Comparison of ENCODE assay signal across 8 cellular contexts in the genomic region with DNA sequence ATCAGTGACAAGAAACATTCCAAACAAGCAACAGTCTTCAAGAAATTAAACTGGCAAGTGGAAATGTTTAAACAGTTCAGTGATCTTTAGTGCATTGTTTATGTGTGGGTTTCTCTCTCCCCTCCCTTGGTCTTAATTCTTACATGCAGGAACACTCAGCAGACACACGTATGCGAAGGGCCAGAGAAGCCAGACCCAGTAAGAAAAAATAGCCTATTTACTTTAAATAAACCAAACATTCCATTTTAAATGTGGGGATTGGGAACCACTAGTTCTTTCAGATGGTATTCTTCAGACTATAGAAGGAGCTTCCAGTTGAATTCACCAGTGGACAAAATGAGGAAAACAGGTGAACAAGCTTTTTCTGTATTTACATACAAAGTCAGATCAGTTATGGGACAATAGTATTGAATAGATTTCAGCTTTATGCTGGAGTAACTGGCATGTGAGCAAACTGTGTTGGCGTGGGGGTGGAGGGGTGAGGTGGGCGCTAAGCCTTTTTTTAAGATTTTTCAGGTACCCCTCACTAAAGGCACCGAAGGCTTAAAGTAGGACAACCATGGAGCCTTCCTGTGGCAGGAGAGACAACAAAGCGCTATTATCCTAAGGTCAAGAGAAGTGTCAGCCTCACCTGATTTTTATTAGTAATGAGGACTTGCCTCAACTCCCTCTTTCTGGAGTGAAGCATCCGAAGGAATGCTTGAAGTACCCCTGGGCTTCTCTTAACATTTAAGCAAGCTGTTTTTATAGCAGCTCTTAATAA. TPM values are rescaled to one million over a fixed set of nuclear protein-coding genes. Genes with fewer than 3 reads are reported as not detected.
DNase-seq lines count a peak whose midpoint lies in the region; ATAC-seq and TF ChIP-seq lines count a peak whose summit lies in the region.

No MANE protein-coding gene starts in this region.

- peak; percentile 15 for TF ChIP-seq POLR2A in right lobe of liver (IDR thresholded peaks at IDR 0.05)

- WGBS in heart right ventricle, 2 donors = 4 to 7% methylated on average over 7 of the region's 7 CpGs
- WGBS in right lobe of liver (ENCODE audit: insufficient coverage, low coverage, low lambda C conversion rate, missing lambda C conversion rate) = 16% methylated on average over 7 of the region's 7 CpGs
- 6% methylated on average over 7 of the region's 7 CpGs for WGBS in urinary bladder

- in situ Hi-C loops in astrocyte of the cerebellum (cut with HindIII; ENCODE audit: low sequenced_read_pairs) (no loop called here), GM13977 (cut with MboI; ENCODE audit: low pct_unique_long_range_greater_than_20kb, low sequenced_read_pairs, unreplicated experiment) (loop anchor here (5.0 kb wide), 1 partner anchor 73 kb away; no protein-coding TSS in a partner anchor)

- no peak overlapping the region for H3K4me3 Mint-ChIP-seq in activated CD8-positive, alpha-beta memory T cell treated with anti-CD3 and anti-CD28 coated beads, Interleukin-2, amount 10 ng/mL, durations not matched to agents 7 days and 5 days

- no peaks in the 10 kb centered on the region for H3K9me3 Mint-ChIP-seq in activated CD8-positive, alpha-beta memory T cell treated with anti-CD3 and anti-CD28 coated beads, Interleukin-2, amount 10 ng/mL, durations not matched to agents 7 days and 5 days (ENCODE audit: low read depth)

- TF ChIP-seq CTCF in heart right ventricle (IDR thresholded peaks at IDR 0.05) (no peak), astrocyte of the cerebellum (IDR thresholded peaks at IDR 0.05; ENCODE audit: low read depth, low read length, missing control alignments) (no peak), right lobe of liver (IDR thresholded peaks at IDR 0.05) (no peak), GM13977 (IDR thresholded peaks at IDR 0.05; ENCODE audit: extremely low read depth, insufficient read depth, missing control alignments) (no peak)

- peak overlapping the region; percentile 45 to 100 (median 99) for H3K27ac ChIP-seq in heart right ventricle
- peak overlapping the region; percentile 84 to 100 (median 99) for H3K27ac ChIP-seq in right lobe of liver
- H3K27ac ChIP-seq in urinary bladder (ENCODE audit: low read depth) = peak overlapping the region; percentile 67

- intact Hi-C loops in heart right ventricle (cut with DNase I) (loop anchor here in 6 of 10 donors (2.0 to 5.0 kb wide), 6 partner anchors 33 to 123 kb away; a partner anchor contains a TSS), Right ventricle myocardium inferior (cut with DNase I) (loop anchor here (5.0 kb wide), 1 partner anchor 33 kb away; no protein-coding TSS in a partner anchor), right lobe of liver (cut with DNase I) (no loop called here)

- H3K4me1 Mint-ChIP-seq in activated CD8-positive, alpha-beta memory T cell treated with anti-CD3 and anti-CD28 coated beads, Interleukin-2, amount 10 ng/mL, durations not matched to agents 7 days and 5 days = peaks cover 45% of the 10 kb centered on the region

- DNase-seq in heart right ventricle = no peak
- DNase-seq in Right ventricle myocardium inferior (ENCODE audit: missing footprints) = no peak
- DNase-seq in astrocyte of the cerebellum (ENCODE audit: low read depth) = no peak
- DNase-seq in right lobe of liver = peak in 1 of 3 donors; percentile 18
- no peak for DNase-seq in GDM1 (lab: John Stamatoyannopoulos, UW)
- DNase-seq in GM13977 (ENCODE audit: low spot score) = no peak
- DNase-seq in activated CD8-positive, alpha-beta memory T cell treated with anti-CD3 and anti-CD28 coated beads, Interleukin-2, amount 10 ng/mL, durations not matched to agents 7 days and 5 days = no peak

- H3K36me3 Mint-ChIP-seq in activated CD8-positive, alpha-beta memory T cell treated with anti-CD3 and anti-CD28 coated beads, Interleukin-2, amount 10 ng/mL, durations not matched to agents 7 days and 5 days = peaks cover 36% of the 10 kb centered on the region

- H3K4me3 ChIP-seq in heart right ventricle = peak overlapping the region; percentile 68 to 88 (median 84)
- H3K4me3 ChIP-seq in astrocyte of the cerebellum (ENCODE audit: low read depth, low read length) = peak overlapping the region; percentile 87
- H3K4me3 ChIP-seq in right lobe of liver = peak overlapping the region; percentile 61 to 75 (median 67)
- peak overlapping the region; percentile 74 for H3K4me3 ChIP-seq in urinary bladder (ENCODE audit: low read depth, low read length)

- CTCF ChIA-PET in activated CD8-positive, alpha-beta memory T cell treated with anti-CD3 and anti-CD28 coated beads, Interleukin-2, amount 10 ng/mL, durations not matched to agents 7 days and 5 days (lab: Charles Lee) = interaction anchor here (1.2 to 19.1 kb wide), 6 partner anchors 7 to 123 kb away, joined by 3 to 489 read pairs (median 26); a partner anchor contains a TSS

- ATAC-seq in heart right ventricle (no peak), Right ventricle myocardium inferior (no peak), right lobe of liver (no peak)
- no peak for ATAC-seq in activated CD8-positive, alpha-beta memory T cell treated with anti-CD3 and anti-CD28 coated beads, Interleukin-2, amount 10 ng/mL, durations not matched to agents 7 days and 5 days

- no peaks in the 10 kb centered on the region for H3K9me3 ChIP-seq in heart right ventricle
- H3K9me3 ChIP-seq in right lobe of liver = no peaks in the 10 kb centered on the region

- no peak overlapping the region for H3K27ac Mint-ChIP-seq in activated CD8-positive, alpha-beta memory T cell treated with anti-CD3 and anti-CD28 coated beads, Interleukin-2, amount 10 ng/mL, durations not matched to agents 7 days and 5 days

- H3K27me3 Mint-ChIP-seq in activated CD8-positive, alpha-beta memory T cell treated with anti-CD3 and anti-CD28 coated beads, Interleukin-2, amount 10 ng/mL, durations not matched to agents 7 days and 5 days = peaks cover 6% of the 10 kb centered on the region

- H3K4me1 ChIP-seq in heart right ventricle (peaks cover 3 to 48% (median 43%) of the 10 kb centered on the region in 9 donors), right lobe of liver (peaks cover 0 to 36% (median 0%) of the 10 kb centered on the region in 4 donors), urinary bladder (ENCODE audit: insufficient read depth) (no peaks in the 10 kb centered on the region)

- H3K36me3 ChIP-seq in heart right ventricle = peaks cover 0 to 70% (median 47%) of the 10 kb centered on the region in 9 donors
- peaks cover 13 to 49% (median 33%) of the 10 kb centered on the region in 4 donors for H3K36me3 ChIP-seq in right lobe of liver
- peaks cover 3% of the 10 kb centered on the region for H3K36me3 ChIP-seq in urinary bladder (ENCODE audit: insufficient read depth)

- H3K27me3 ChIP-seq in heart right ventricle (no peaks in the 10 kb centered on the region), right lobe of liver (no peaks in the 10 kb centered on the region)

RNA-seq across cellular contexts. Expression of a gene that starts 6.0 kb away (rescaled TPM):
- total RNA-seq in heart right ventricle = 1,000 to 10,000 TPM; 4,742 to 8,462 (median 5,956) TPM
- 1,000 to 10,000 TPM in 1 of 2 donors, 100 to 1,000 TPM in 1; 205 to 8,339 TPM for polyA plus RNA-seq in heart right ventricle
- total RNA-seq in Right ventricle myocardium inferior = 5,781 TPM
- 1,000 to 10,000 TPM; 2,716 to 5,163 (median 3,933) TPM for total RNA-seq in right lobe of liver
- 27,753 TPM for total RNA-seq in urinary bladder
- 141 TPM for polyA plus RNA-seq in urinary bladder
- 1,000 to 10,000 TPM; 4,026 to 5,234 TPM for total RNA-seq in activated CD8-positive, alpha-beta memory T cell treated with anti-CD3 and anti-CD28 coated beads, Interleukin-2, amount 10 ng/mL, durations not matched to agents 7 days and 5 days

RNA-seq across cellular contexts. Expression of a gene that starts 20.0 kb away (rescaled TPM):
- total RNA-seq in heart right ventricle = 10 to 100 TPM; 47.4 to 66.9 (median 55.6) TPM
- 100 to 1,000 TPM in 1 of 2 donors, 10 to 100 TPM in 1; 90.0 to 130 TPM for polyA plus RNA-seq in heart right ventricle
- total RNA-seq in Right ventricle myocardium inferior = 55.6 TPM
- 10 to 100 TPM; 51.3 to 82.3 (median 57.0) TPM for total RNA-seq in right lobe of liver
- total RNA-seq in urinary bladder = 43.4 TPM
- polyA plus RNA-seq in urinary bladder = 82.0 TPM
- 10 to 100 TPM; 68.0 to 76.7 TPM for total RNA-seq in activated CD8-positive, alpha-beta memory T cell treated with anti-CD3 and anti-CD28 coated beads, Interleukin-2, amount 10 ng/mL, durations not matched to agents 7 days and 5 days

RNA-seq across cellular contexts. Expression of a gene that starts 53.3 kb away (rescaled TPM):
- total RNA-seq in heart right ventricle (10 to 100 TPM; 54.4 to 92.5 (median 72.8) TPM), Right ventricle myocardium inferior (72.3 TPM), right lobe of liver (10 to 100 TPM; 26.6 to 94.1 (median 46.8) TPM), urinary bladder (58.5 TPM)
- polyA plus RNA-seq in heart right ventricle (10 to 100 TPM; 42.7 to 79.7 TPM), urinary bladder (145 TPM)
- total RNA-seq in activated CD8-positive, alpha-beta memory T cell treated with anti-CD3 and anti-CD28 coated beads, Interleukin-2, amount 10 ng/mL, durations not matched to agents 7 days and 5 days = 10 to 100 TPM; 46.2 to 46.8 TPM

Comparison
In these comparisons a context has a peak if more than half of its experiments do, and no peak if none do; other contexts are left out.
1. intact Hi-C loops: an anchor here in heart right ventricle (2.0 to 5.0 kb wide) and Right ventricle myocardium inferior (5.0 kb wide); none called in right lobe of liver.